Comparison of ENCODE assay signal across 29 cellular contexts in genomic region chr4:185093573-185093972, GRCh38.
"Had no signal": no experiment of that assay in that cellular context is flagged by ENCODE, and none has a peak within 500 bp of the region (broad histone marks: within the 10 kb centered on the region; RNA-seq: fewer than 3 reads in every experiment).

No MANE protein-coding gene starts in this region.

- H3K9me3 ChIP-seq: SJCRH30 had no signal

- H3K4me1 ChIP-seq: SJCRH30 had no signal

- H3K27me3 Mint-ChIP-seq: brain had no signal

- H3K27ac ChIP-seq: SJCRH30, SK-N-MC, WERI-Rb-1 had no signal

- H3K4me3 ChIP-seq: SJCRH30, SK-N-MC had no signal

- DNase-seq: activated CD4-positive, alpha-beta memory T cell treated with anti-CD3 and anti-CD28 coated beads for 36 hours; activated CD4-positive, alpha-beta T cell treated with anti-CD3 and anti-CD28 coated beads, Interleukin-2, amount 10 ng/mL, durations not matched to agents 7 days and 5 days; activated CD4-positive, CD25-positive, alpha-beta regulatory T cell; activated CD8-positive, alpha-beta memory T cell treated with anti-CD3 and anti-CD28 coated beads, Interleukin-2, amount 50 U/mL, for 48 hours; activated effector memory CD4-positive, alpha-beta T cell treated with Interleukin-2 at 50 U/mL for 16 hours; activated naive CD4-positive, alpha-beta T cell treated with anti-CD3 and anti-CD28 coated beads, Interleukin-2, amount 10 ng/mL, durations not matched to agents 7 days and 5 days; activated naive CD8-positive, alpha-beta T cell treated with anti-CD3 and anti-CD28 coated beads, Interleukin-2, amount 50 U/mL, for 24 hours; activated T-cell treated with anti-CD3 and anti-CD28 coated beads, Interleukin-2, amount 50 U/mL, for 48 hours; anterior cingulate cortex; caudate nucleus; cerebellar nuclear complex; Karpas-422; KBM-7; NCI-H1105; NCI-H1417 treated with DMSO at 0.1 percent for 48 hours; NCI-H1694; NCI-H1930; NCI-H2081 treated with DMSO at 0.1 percent for 48 hours; NCI-H2171; NCI-H226; NCI-H510A; NCI-H526; SHP77; SJCRH30; T1000; WERI-Rb-1 had no signal

- H3K4me3 Mint-ChIP-seq: activated CD4-positive, alpha-beta memory T cell treated with anti-CD3 and anti-CD28 coated beads for 36 hours; activated CD4-positive, alpha-beta T cell treated with anti-CD3 and anti-CD28 coated beads, Interleukin-2, amount 10 ng/mL, durations not matched to agents 7 days and 5 days; activated naive CD4-positive, alpha-beta T cell treated with anti-CD3 and anti-CD28 coated beads, Interleukin-2, amount 10 ng/mL, durations not matched to agents 7 days and 5 days; activated naive CD8-positive, alpha-beta T cell; activated naive CD8-positive, alpha-beta T cell treated with anti-CD3 and anti-CD28 coated beads, Interleukin-2, amount 50 U/mL, for 24 hours; brain had no signal

- H3K9me3 Mint-ChIP-seq: activated CD4-positive, alpha-beta memory T cell treated with anti-CD3 and anti-CD28 coated beads for 36 hours; activated CD4-positive, alpha-beta T cell treated with anti-CD3 and anti-CD28 coated beads, Interleukin-2, amount 10 ng/mL, durations not matched to agents 7 days and 5 days; activated naive CD4-positive, alpha-beta T cell treated with anti-CD3 and anti-CD28 coated beads, Interleukin-2, amount 10 ng/mL, durations not matched to agents 7 days and 5 days; activated naive CD8-positive, alpha-beta T cell treated with anti-CD3 and anti-CD28 coated beads, Interleukin-2, amount 50 U/mL, for 24 hours had no signal

- H3K27ac Mint-ChIP-seq: activated CD4-positive, alpha-beta memory T cell treated with anti-CD3 and anti-CD28 coated beads for 36 hours; activated CD4-positive, alpha-beta T cell treated with anti-CD3 and anti-CD28 coated beads, Interleukin-2, amount 10 ng/mL, durations not matched to agents 7 days and 5 days; activated naive CD4-positive, alpha-beta T cell treated with anti-CD3 and anti-CD28 coated beads, Interleukin-2, amount 10 ng/mL, durations not matched to agents 7 days and 5 days; activated naive CD8-positive, alpha-beta T cell; activated naive CD8-positive, alpha-beta T cell treated with anti-CD3 and anti-CD28 coated beads, Interleukin-2, amount 50 U/mL, for 24 hours; brain had no signal

- H3K36me3 Mint-ChIP-seq: activated CD4-positive, alpha-beta memory T cell treated with anti-CD3 and anti-CD28 coated beads for 36 hours; activated naive CD4-positive, alpha-beta T cell treated with anti-CD3 and anti-CD28 coated beads, Interleukin-2, amount 10 ng/mL, durations not matched to agents 7 days and 5 days; activated naive CD8-positive, alpha-beta T cell; brain had no signal

- H3K4me1 Mint-ChIP-seq: activated CD4-positive, alpha-beta T cell treated with anti-CD3 and anti-CD28 coated beads, Interleukin-2, amount 10 ng/mL, durations not matched to agents 7 days and 5 days; activated naive CD4-positive, alpha-beta T cell treated with anti-CD3 and anti-CD28 coated beads, Interleukin-2, amount 10 ng/mL, durations not matched to agents 7 days and 5 days; activated naive CD8-positive, alpha-beta T cell treated with anti-CD3 and anti-CD28 coated beads, Interleukin-2, amount 50 U/mL, for 24 hours; brain had no signal

- H3K36me3 ChIP-seq: SJCRH30, WERI-Rb-1 had no signal

- H3K27me3 ChIP-seq: SJCRH30 had no signal
